In genomic region chr11:65378208-65378927, GRCh38 we compare ENCODE assay signal across 9 cellular contexts. TPM values are rescaled to one million over a fixed set of nuclear protein-coding genes. Genes with fewer than 3 reads are reported as not detected.
DNase-seq lines count a peak whose midpoint lies in the region; ATAC-seq and TF ChIP-seq lines count a peak whose summit lies in the region.
"Had no signal": no experiment of that assay in that cellular context is flagged by ENCODE, and none has a peak within 500 bp of the region (broad histone marks: within the 10 kb centered on the region; RNA-seq: fewer than 3 reads in every experiment).

No MANE protein-coding gene starts in this region.

- H3K27ac Mint-ChIP-seq in activated B cell treated with CpG ODN at 0.5 μM for 24 hours, result peak overlapping the region; percentile 86

- ATAC-seq in activated B cell treated with CpG ODN at 0.5 μM for 24 hours (ENCODE audit: low read depth) (peak; percentile 10), HG02852 (IDR thresholded peaks at IDR 0.05; ENCODE audit: unreplicated experiment) (no peak)

- H2BK120ac ChIP-seq in neuronal stem cell (ENCODE audit: low read depth, low read length), result no peak overlapping the region

- no peak overlapping the region for H3K27ac ChIP-seq in neuronal stem cell (replicated peaks; ENCODE audit: low read length)
- H3K27ac ChIP-seq: cardiac muscle cell had no signal

- no peak overlapping the region for H4K8ac ChIP-seq in neuronal stem cell (ENCODE audit: low read depth, low read length)

- TF ChIP-seq CTCF in activated B cell treated with CpG ODN at 0.5 μM for 24 hours (IDR thresholded peaks at IDR 0.05), result no peak

- peak overlapping the region; percentile 36 for H3K18ac ChIP-seq in neuronal stem cell (ENCODE audit: low read length)

- H3K9me3 ChIP-seq in neuronal stem cell (replicated peaks in 1 of 2; ENCODE audit: control insufficient read depth in 2 of 2, insufficient read depth in 1 of 2, low read depth in 1 of 2, low read length in 2 of 2), result peaks cover 0 to 2% of the 10 kb centered on the region in 2 donors

- WGBS in neuronal stem cell (ENCODE audit: extremely low coverage in 2 of 2, insufficient read length in 2 of 2, insufficient replicate concordance in 1 of 2), 2 donors, result no CpG with 5 or more reads among the region's 19 CpGs

- H3K4me1 ChIP-seq in neuronal stem cell (ENCODE audit: control insufficient read depth in 2 of 2, insufficient read depth in 1 of 2, low read depth in 1 of 2, low read length in 2 of 2), result peaks cover 12 to 14% of the 10 kb centered on the region in 2 donors

- peak overlapping the region; percentile 75 for H3K23ac ChIP-seq in neuronal stem cell (ENCODE audit: low read depth, low read length, poor library complexity)

- H3K27me3 Mint-ChIP-seq in activated B cell treated with CpG ODN at 0.5 μM for 24 hours, result no peaks in the 10 kb centered on the region

- H2BK5ac ChIP-seq in neuronal stem cell (ENCODE audit: low read length), result no peak overlapping the region

- peak; percentile 45 for DNase-seq in GF-D8 (lab: John Stamatoyannopoulos, UW)
- DNase-seq in MV-4-11 (lab: John Stamatoyannopoulos, UW), result peak; percentile 92
- no peak for DNase-seq in activated B cell treated with CpG ODN at 0.5 μM for 24 hours
- DNase-seq in neuronal stem cell (ENCODE audit: low spot score), result no peak
- DNase-seq in ureter (ENCODE audit: low spot score), result no peak
- no peak for DNase-seq in NCI-H1417 treated with DMSO at 0.1 percent for 48 hours (lab: John Stamatoyannopoulos, UW)
- no peak for DNase-seq in RKO (ENCODE audit: low spot score)

- no peak overlapping the region for H3K4me3 ChIP-seq in neuronal stem cell (ENCODE audit: low read length in 2 of 2)
- H3K4me3 ChIP-seq: cardiac muscle cell had no signal

- no peak overlapping the region for H3K9ac ChIP-seq in neuronal stem cell (ENCODE audit: low read depth, low read length, poor library complexity)

- H3K79me1 ChIP-seq in neuronal stem cell (ENCODE audit: low read depth, low read length), result no peaks in the 10 kb centered on the region

- H2AFZ ChIP-seq in neuronal stem cell (ENCODE audit: low read length), result no peak overlapping the region

- H3K36me3 Mint-ChIP-seq in activated B cell treated with CpG ODN at 0.5 μM for 24 hours (ENCODE audit: low read depth), result peaks cover 2% of the 10 kb centered on the region

- H3K4me1 Mint-ChIP-seq in activated B cell treated with CpG ODN at 0.5 μM for 24 hours, result peaks cover 39% of the 10 kb centered on the region

- no peak overlapping the region for H3K4ac ChIP-seq in neuronal stem cell (ENCODE audit: low read length)

- no peaks in the 10 kb centered on the region for H3K9me3 Mint-ChIP-seq in activated B cell treated with CpG ODN at 0.5 μM for 24 hours

- CTCF ChIA-PET in activated B cell treated with CpG ODN at 0.5 μM for 24 hours (lab: Charles Lee), result interaction anchor here (0.7 to 2.1 kb wide), 16 partner anchors 10 to 215 kb away, joined by 3 to 13 read pairs (median 4); partner anchors contain the start of gene MALAT1

- POLR2A ChIA-PET in activated B cell treated with CpG ODN at 0.5 μM for 24 hours (lab: Charles Lee), result interaction anchor here (0.7 to 18.2 kb wide), 19 partner anchors 8 to 236 kb away, joined by 3 to 584 read pairs (median 5); partner anchors contain the start of genes FRMD8, MALAT1, MAP3K11 and NEAT1

- no peak overlapping the region for H4K91ac ChIP-seq in neuronal stem cell (ENCODE audit: low read depth, low read length, poor library complexity)

- intact Hi-C loops in activated B cell treated with CpG ODN at 0.5 μM for 24 hours (cut with micrococcal nuclease), result loop anchor here (1.0 kb wide), 1 partner anchor 12 kb away; no protein-coding TSS in a partner anchor

- H2BK12ac ChIP-seq in neuronal stem cell (ENCODE audit: low read length), result no peak overlapping the region

- H3K14ac ChIP-seq in neuronal stem cell (ENCODE audit: low read length), result no peak overlapping the region

- peak overlapping the region; percentile 11 for H3K4me3 Mint-ChIP-seq in activated B cell treated with CpG ODN at 0.5 μM for 24 hours

- peak overlapping the region; percentile 45 for H2BK15ac ChIP-seq in neuronal stem cell (ENCODE audit: low read length)

- no peaks in the 10 kb centered on the region for H3K36me3 ChIP-seq in neuronal stem cell (replicated peaks in 1 of 2; ENCODE audit: control insufficient read depth in 2 of 2, insufficient read depth in 2 of 2, low read length in 2 of 2)
- H3K36me3 ChIP-seq: cardiac muscle cell had no signal

- no peak overlapping the region for H2AK5ac ChIP-seq in neuronal stem cell (ENCODE audit: low read depth, low read length)

- H3K27me3 ChIP-seq in neuronal stem cell (ENCODE audit: control insufficient read depth in 3 of 3, insufficient read depth in 3 of 3, low read depth in 1 of 3, low read length in 3 of 3), result peaks cover 0 to 16% (median 0%) of the 10 kb centered on the region in 3 experiments
- H3K27me3 ChIP-seq: cardiac muscle cell had no signal

- H3K4me2 ChIP-seq in neuronal stem cell (ENCODE audit: insufficient read depth, low read length, poor library complexity, severe bottlenecking), result no peak overlapping the region

RNA-seq across cellular contexts. Expression of gene SLC25A45, which starts 4.1 kb away (rescaled TPM):
- total RNA-seq in activated B cell treated with CpG ODN at 0.5 μM for 24 hours, result 11.4 and 12.3 TPM in 2 replicates
- polyA plus RNA-seq in neuronal stem cell (2013, experiment 1 of 2), result 0.43 TPM
- 0.32 TPM for polyA plus RNA-seq in neuronal stem cell (2013, experiment 2 of 2)
- 9.4 TPM for total RNA-seq in ureter

RNA-seq across cellular contexts. Expression of gene FRMD8, which starts 8.1 kb away (rescaled TPM):
- total RNA-seq in activated B cell treated with CpG ODN at 0.5 μM for 24 hours, result 68.6 and 70.6 TPM in 2 replicates
- polyA plus RNA-seq in neuronal stem cell (2013, experiment 1 of 2), result 5.9 TPM
- polyA plus RNA-seq in neuronal stem cell (2013, experiment 2 of 2), result 6.1 TPM
- 31.2 TPM for total RNA-seq in ureter

RNA-seq across cellular contexts. Expression of gene TIGD3, which starts 23.8 kb away (rescaled TPM):
- total RNA-seq in activated B cell treated with CpG ODN at 0.5 μM for 24 hours, result 1.4 and 1.6 TPM in 2 replicates
- polyA plus RNA-seq in neuronal stem cell (2013, experiment 1 of 2), result 1.8 TPM
- polyA plus RNA-seq in neuronal stem cell (2013, experiment 2 of 2), result 1.6 TPM
- total RNA-seq in ureter, result not detected

RNA-seq across cellular contexts. Expression of gene NEAT1, which starts 44.2 kb away (rescaled TPM):
- total RNA-seq in activated B cell treated with CpG ODN at 0.5 μM for 24 hours (578 and 699 TPM in 2 replicates), ureter (1,155 TPM)
- polyA plus RNA-seq in neuronal stem cell (2013, experiment 1 of 2), result 2.0 TPM
- 2.5 TPM for polyA plus RNA-seq in neuronal stem cell (2013, experiment 2 of 2)

RNA-seq across cellular contexts. Expression of gene DPF2, which starts 44.7 kb away (rescaled TPM):
- total RNA-seq in activated B cell treated with CpG ODN at 0.5 μM for 24 hours (88.3 and 89.6 TPM in 2 replicates), ureter (61.5 TPM)
- polyA plus RNA-seq in neuronal stem cell (2013, experiment 1 of 2), result 78.6 TPM
- 77.3 TPM for polyA plus RNA-seq in neuronal stem cell (2013, experiment 2 of 2)

Comparison
In these comparisons a context has a peak if more than half of its experiments do, and no peak if none do; other contexts are left out.
1. DNase-seq: peak in GF-D8 (single experiment) and MV-4-11 (single experiment); none in activated B cell treated with CpG ODN at 0.5 μM for 24 hours (single experiment), neuronal stem cell (single experiment), ureter (single experiment), NCI-H1417 treated with DMSO at 0.1 percent for 48 hours (single experiment) and RKO (single experiment).